33 cellular contexts compared by ENCODE assay signal in genomic region chr7:20827172-20827571, GRCh38. TPM values are rescaled to one million over a fixed set of nuclear protein-coding genes. Genes with fewer than 3 reads are reported as not detected.
"Had no signal": no experiment of that assay in that cellular context is flagged by ENCODE, and none has a peak within 500 bp of the region (broad histone marks: within the 10 kb centered on the region; RNA-seq: fewer than 3 reads in every experiment).

No MANE protein-coding gene starts in this region.

- H3K27me3 ChIP-seq: ascending aorta, cardiac muscle cell had no signal

- H3K36me3 ChIP-seq: ascending aorta, cardiac muscle cell had no signal

- H3K27ac ChIP-seq: ascending aorta, cardiac muscle cell, VCaP had no signal

- ATAC-seq: activated CD4-positive, alpha-beta T cell treated with anti-CD3 and anti-CD28 coated beads for 36 hours; activated CD8-positive, alpha-beta memory T cell treated with anti-CD3 and anti-CD28 coated beads, Interleukin-2, amount 10 ng/mL, durations not matched to agents 7 days and 5 days; activated CD8-positive, alpha-beta T cell treated with anti-CD3 and anti-CD28 coated beads, Interleukin-2, amount 10 ng/mL, durations not matched to agents 7 days and 5 days; activated naive CD8-positive, alpha-beta T cell treated with anti-CD3 and anti-CD28 coated beads, Interleukin-2, amount 50 U/mL, for 24 hours had no signal

- FAIRE-seq: bronchial epithelial cell, TTC549 had no signal

- H3K9me3 ChIP-seq: ascending aorta had no signal

- H3K4me3 ChIP-seq: ascending aorta, cardiac muscle cell had no signal

- H3K4me1 ChIP-seq: ascending aorta had no signal

- DNase-seq: activated B cell treated with CpG ODN at 0.5 μM for 24 hours; activated CD4-positive, alpha-beta memory T cell treated with anti-CD3 and anti-CD28 coated beads, Interleukin-2, amount 10 ng/mL, durations not matched to agents 7 days and 5 days; activated CD4-positive, alpha-beta T cell treated with anti-CD3 and anti-CD28 coated beads for 1 hour; activated CD4-positive, alpha-beta T cell treated with anti-CD3 and anti-CD28 coated beads for 36 hours; activated CD4-positive, alpha-beta T cell treated with anti-CD3 and anti-CD28 coated beads for 48 hours; activated CD4-positive, alpha-beta T cell treated with anti-CD3 and anti-CD28 coated beads, Interleukin-2, amount 10 ng/mL, durations not matched to agents 7 days and 5 days; activated CD4-positive, alpha-beta T cell treated with anti-CD3 and anti-CD28 coated beads, Interleukin-2, amount 50 U/mL, for 48 hours; activated CD8-positive, alpha-beta memory T cell treated with anti-CD3 and anti-CD28 coated beads for 24 hours; activated CD8-positive, alpha-beta memory T cell treated with anti-CD3 and anti-CD28 coated beads, Interleukin-2, amount 10 ng/mL, durations not matched to agents 7 days and 5 days; activated CD8-positive, alpha-beta memory T cell treated with anti-CD3 and anti-CD28 coated beads, Interleukin-2, amount 50 U/mL, for 48 hours; activated CD8-positive, alpha-beta T cell treated with anti-CD3 and anti-CD28 coated beads, Interleukin-2, amount 10 ng/mL, durations not matched to agents 7 days and 5 days; activated effector memory CD4-positive, alpha-beta T cell treated with Interleukin-2 at 50 U/mL for 16 hours; activated gamma-delta T cell; activated naive CD4-positive, alpha-beta T cell treated with anti-CD3 and anti-CD28 coated beads, Interleukin-2, amount 10 ng/mL, durations not matched to agents 7 days and 5 days; activated naive CD4-positive, alpha-beta T cell treated with Interleukin-2 at 50 U/mL for 16 hours; activated naive CD8-positive, alpha-beta T cell treated with anti-CD3 and anti-CD28 coated beads, Interleukin-2, amount 10 ng/mL, durations not matched to agents 7 days and 5 days; activated naive CD8-positive, alpha-beta T cell treated with anti-CD3 and anti-CD28 coated beads, Interleukin-2, amount 50 U/mL, for 24 hours; activated T-cell treated with anti-CD3 and anti-CD28 coated beads, Interleukin-2, amount 50 U/mL, for 24 hours; activated T-cell treated with anti-CD3 and anti-CD28 coated beads, Interleukin-2, amount 50 U/mL, for 48 hours; amygdala; anterior cingulate cortex; caudate nucleus; cerebellar nuclear complex; T-helper 2 cell; T-helper 9 cell had no signal

RNA-seq across cellular contexts. Expression of gene SP8, which starts 40.5 kb away (rescaled TPM):
- total RNA-seq: activated B cell treated with CpG ODN at 0.5 μM for 24 hours; activated CD4-positive, alpha-beta memory T cell treated with anti-CD3 and anti-CD28 coated beads, Interleukin-2, amount 10 ng/mL, durations not matched to agents 7 days and 5 days; activated CD4-positive, alpha-beta T cell treated with anti-CD3 and anti-CD28 coated beads for 36 hours; activated CD4-positive, alpha-beta T cell treated with anti-CD3 and anti-CD28 coated beads, Interleukin-2, amount 10 ng/mL, durations not matched to agents 7 days and 5 days; activated CD8-positive, alpha-beta memory T cell treated with anti-CD3 and anti-CD28 coated beads, Interleukin-2, amount 10 ng/mL, durations not matched to agents 7 days and 5 days; activated CD8-positive, alpha-beta T cell treated with anti-CD3 and anti-CD28 coated beads, Interleukin-2, amount 10 ng/mL, durations not matched to agents 7 days and 5 days; activated naive CD8-positive, alpha-beta T cell treated with anti-CD3 and anti-CD28 coated beads, Interleukin-2, amount 10 ng/mL, durations not matched to agents 7 days and 5 days; activated T-helper 2 cell treated with anti-CD3 and anti-CD28 coated beads, Interferon-gamma antibody, Interleukin-2, Interleukin-4, amounts not matched to agents 10 μg/mL and 5 μg/mL and 100 μg/mL, durations not matched to agents 14 hours and 24 hours and 36 hours; ascending aorta; bronchial epithelial cell; chondrocyte had no signal
- polyA plus RNA-seq: adipose tissue, cardiac muscle cell had no signal
